In the genomic region with DNA sequence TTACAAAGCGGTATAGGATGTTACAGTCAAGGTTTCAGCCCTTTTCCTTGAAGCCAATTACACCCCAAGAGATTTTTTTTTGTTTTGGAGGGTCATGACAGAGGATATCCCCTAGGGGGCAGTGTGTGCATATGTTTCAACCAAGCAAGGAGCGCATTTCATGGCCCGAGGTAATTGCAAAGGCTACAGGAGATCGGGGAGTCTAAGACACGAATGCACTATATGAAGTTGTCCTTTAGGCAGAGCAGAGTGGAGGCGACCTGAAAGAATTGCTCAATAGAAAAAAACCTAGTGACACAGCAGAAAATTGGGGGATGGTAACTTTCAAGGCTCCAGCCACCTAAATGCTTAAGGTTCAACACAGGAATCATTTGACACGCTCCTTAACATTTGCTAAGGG, we compare ENCODE assay signal across 8 cellular contexts.
DNase-seq lines count a peak whose midpoint lies in the region; ATAC-seq and TF ChIP-seq lines count a peak whose summit lies in the region.

No MANE protein-coding gene starts in this region.

- H3K27ac ChIP-seq in VCaP (no peak overlapping the region), caudate nucleus (ENCODE audit: low read depth, low read length) (no peak overlapping the region)

- ATAC-seq in GM18873 (IDR thresholded peaks at IDR 0.05; ENCODE audit: low FRiP score, unreplicated experiment): peak; percentile 84
- ATAC-seq in HG03103 (IDR thresholded peaks at IDR 0.05; ENCODE audit: low read depth, unreplicated experiment): peak; percentile 86

- DNase-seq in AML-193 (lab: John Stamatoyannopoulos, UW) (peak; percentile 41 to 58), NCI-H2171 (lab: John Stamatoyannopoulos, UW) (peak; percentile 80), caudate nucleus (lab: John Stamatoyannopoulos, UW) (peak in 46 of 61 donors; percentile 0 to 81 (median 38)), kidney glomerular epithelial cell (lab: John Stamatoyannopoulos, UW) (peak; percentile 77)
- peak; percentile 37 for DNase-seq in stimulated activated CD4-positive, alpha-beta T cell treated with anti-CD3 and anti-CD28 coated beads, Interleukin-2, amount 100 ng/mL, for 4 hours (ENCODE audit: low read depth)

- peak; percentile 85 for TF ChIP-seq CTCF in VCaP (conservative IDR thresholded peaks at IDR 0.05)
